8 cellular contexts compared by ENCODE assay signal in the genomic region with DNA sequence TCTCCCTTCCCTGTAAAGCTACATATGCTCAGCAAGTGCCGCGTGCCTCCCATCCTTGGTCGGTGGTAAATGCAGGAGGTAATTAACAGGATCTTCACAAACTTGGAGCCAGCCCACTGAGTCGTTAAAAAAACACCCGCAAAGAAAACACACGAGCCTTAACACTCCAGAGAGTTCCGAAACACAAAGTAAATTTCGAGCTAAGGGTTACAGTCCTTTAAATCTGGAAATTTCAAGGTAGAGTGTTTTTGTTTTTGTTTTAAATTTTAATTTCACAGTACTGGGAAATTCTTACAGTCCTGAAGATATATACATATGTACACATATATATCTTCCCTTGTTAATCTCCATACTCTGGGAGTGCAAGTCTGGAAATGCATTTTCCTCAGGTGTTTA. TPM values are rescaled to one million over a fixed set of nuclear protein-coding genes. Genes with fewer than 3 reads are reported as not detected.
A peak's percentile ranks its signal among the peaks of the same experiment; 100 is the strongest.
DNase-seq lines count a peak whose midpoint lies in the region; ATAC-seq and TF ChIP-seq lines count a peak whose summit lies in the region.

No MANE protein-coding gene starts in this region.

- H3K36me3 ChIP-seq in OCI-LY3 (replicated peaks; ENCODE audit: low read depth, low read length) (peaks cover 13% of the 10 kb centered on the region), psoas muscle (ENCODE audit: insufficient read depth in 1 of 2, low read depth in 1 of 2) (no peaks in the 10 kb centered on the region)

- H4K20me1 ChIP-seq in OCI-LY3 (ENCODE audit: insufficient read depth, low read length), result 0 out of 2 replicates have a peak, but pooled peaks cover 3% of the 10 kb centered on the region

- H3K27me3 ChIP-seq in OCI-LY3 (ENCODE audit: low read depth, low read length) (no peaks in the 10 kb centered on the region), psoas muscle (ENCODE audit: insufficient read depth in 3 of 3, low read length in 2 of 3) (no peaks in the 10 kb centered on the region)

- H3K4me3 ChIP-seq in OCI-LY3 (ENCODE audit: low read length), result peak overlapping the region; percentile 84
- H3K4me3 ChIP-seq in epithelial cell of proximal tubule (ENCODE audit: low read depth, low read length), result peak overlapping the region; percentile 84
- H3K4me3 ChIP-seq in psoas muscle, result peak overlapping the region; percentile 95

- H3K79me2 ChIP-seq in OCI-LY3 (ENCODE audit: low read length), result peaks cover 55% of the 10 kb centered on the region

- H3K27ac ChIP-seq in OCI-LY3 (ENCODE audit: low read length) (peak overlapping the region; percentile 98), psoas muscle (peak overlapping the region; percentile 100)

- TF ChIP-seq CTCF in OCI-LY3 (IDR thresholded peaks at IDR 0.05; ENCODE audit: low read depth, low read length), result no peak
- TF ChIP-seq CTCF in epithelial cell of proximal tubule (conservative IDR thresholded peaks at IDR 0.05; ENCODE audit: low read depth, low read length), result no peak
- TF ChIP-seq CTCF in psoas muscle (IDR thresholded peaks at IDR 0.05), result no peak

- H2AFZ ChIP-seq in OCI-LY3 (ENCODE audit: low read depth, low read length), result no peak overlapping the region

- DNase-seq in epithelial cell of proximal tubule (ENCODE audit: low read depth) (no peak), psoas muscle (no peak), NCI-H345 treated with DMSO at 0.1 percent for 48 hours (lab: John Stamatoyannopoulos, UW; ENCODE audit: unreplicated experiment) (no peak)
- DNase-seq in effector CD8-positive, alpha-beta T cell (lab: John Stamatoyannopoulos, UW), result no peak
- DNase-seq in activated CD4-positive, CD25-positive, alpha-beta regulatory T cell treated with anti-CD3 and anti-CD28 coated beads, Interleukin-2, amount 50 U/mL, for 72 hours, result no peak

- peak overlapping the region; percentile 90 for H3K4me2 ChIP-seq in OCI-LY3 (ENCODE audit: low read length)

- 0 to 3% (median 2%) methylated on average over 8 of the region's 8 CpGs for WGBS in psoas muscle, 3 donors

- H3K9ac ChIP-seq in OCI-LY3 (ENCODE audit: low read length), result peak overlapping the region; percentile 93

- intact Hi-C loops in psoas muscle (cut with DNase I), result no loop called here

- no peaks in the 10 kb centered on the region for H3K9me3 ChIP-seq in OCI-LY3 (ENCODE audit: insufficient read depth, low read length)
- H3K9me3 ChIP-seq in psoas muscle, result no peaks in the 10 kb centered on the region

- H3K4me1 ChIP-seq in OCI-LY3 (ENCODE audit: low read length) (peaks cover 46% of the 10 kb centered on the region), psoas muscle (peaks cover 30% of the 10 kb centered on the region)

- ATAC-seq in GM18511 (IDR thresholded peaks at IDR 0.05; ENCODE audit: unreplicated experiment) (peak; percentile 0), psoas muscle (no peak), HG02763 (IDR thresholded peaks at IDR 0.05; ENCODE audit: unreplicated experiment) (no peak)

RNA-seq across cellular contexts. Expression of a gene that starts 1.1 kb away (rescaled TPM):
- 13.8 and 19.4 TPM in 2 replicates for total RNA-seq in epithelial cell of proximal tubule
- total RNA-seq in psoas muscle, result 10 to 100 TPM in 2 of 4 donors, 1 to 10 TPM in 2; 6.3 to 12.5 (median 8.8) TPM
- polyA plus RNA-seq in psoas muscle, result 10 to 100 TPM in 1 of 3 donors, 1 to 10 TPM in 2; 6.0 to 12.3 (median 6.7) TPM
